Comparison of ENCODE assay signal across 9 cellular contexts in the genomic region with DNA sequence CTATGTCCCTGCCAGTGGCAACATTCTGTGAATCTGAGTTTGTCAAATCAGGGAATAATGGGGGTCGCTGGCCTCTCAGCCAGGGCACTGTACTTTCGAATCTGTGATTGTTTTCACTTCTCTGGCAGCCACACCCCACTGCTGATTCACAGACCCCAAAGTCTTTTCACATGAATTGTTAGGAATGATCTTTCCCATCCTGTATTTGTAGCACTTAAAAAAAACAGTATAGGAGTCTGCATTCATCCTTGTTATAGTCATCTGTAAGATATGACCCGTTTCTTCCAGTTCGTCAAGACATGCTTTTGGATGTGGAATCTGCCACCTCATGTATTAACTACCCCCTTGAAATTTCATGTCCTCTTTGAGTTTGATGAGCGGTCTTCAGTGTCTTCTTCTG. TPM values are rescaled to one million over a fixed set of nuclear protein-coding genes. Genes with fewer than 3 reads are reported as not detected.
DNase-seq lines count a peak whose midpoint lies in the region; ATAC-seq, FAIRE-seq and TF ChIP-seq lines count a peak whose summit lies in the region.
"Had no signal": no experiment of that assay in that cellular context is flagged by ENCODE, and none has a peak within 500 bp of the region (broad histone marks: within the 10 kb centered on the region; RNA-seq: fewer than 3 reads in every experiment).

No MANE protein-coding gene starts in this region.

- peak overlapping the region; percentile 92 for H3K4me2 ChIP-seq in K562 (ENCODE audit: insufficient read depth, low read length)

- peak overlapping the region; percentile 99; the same call in 1 of the 2 replicates for H2AFZ ChIP-seq in K562 (ENCODE audit: low read depth, low read length)

- no peak for DNase-seq in heart left ventricle
- no peak for DNase-seq in left cardiac atrium
- DNase-seq in K562 (ENCODE audit: extremely low read depth in 1 of 4, low spot score in 3 of 4), result peak in 1 of 4 experiments; percentile 2
- DNase-seq in lung microvascular endothelial cell (ENCODE audit: low read depth in 2 of 2), result peak; percentile 11 to 39
- no peak for DNase-seq in upper lobe of right lung
- no peak for DNase-seq in RPMI8226
- no peak for DNase-seq in NCI-H82 (lab: John Stamatoyannopoulos, UW)
- DNase-seq in NCI-H2196 (lab: John Stamatoyannopoulos, UW; ENCODE audit: unreplicated experiment), result no peak

- no peak for TF ChIP-seq RAD21 in K562 (CRISPR knock-in tag; conservative IDR thresholded peaks at IDR 0.05 in 1 of 2, IDR thresholded peaks at IDR 0.05 in 1 of 2)

- H3K27me3 ChIP-seq in heart left ventricle, result no peaks in the 10 kb centered on the region
- no peaks in the 10 kb centered on the region for H3K27me3 ChIP-seq in K562 (ENCODE audit: control insufficient read depth in 2 of 2, insufficient read depth in 2 of 2, low read length in 2 of 2)
- no peaks in the 10 kb centered on the region for H3K27me3 ChIP-seq in upper lobe of right lung

- TF ChIP-seq EP300 in K562 (IDR thresholded peaks at IDR 0.05; ENCODE audit: low read length), result no peak

- peaks cover 10% of the 10 kb centered on the region; the same call in 2 of the 3 replicates for H3K79me2 ChIP-seq in K562 (ENCODE audit: control insufficient read depth, insufficient read depth, low read length)

- TF ChIP-seq CTCF in heart left ventricle (IDR thresholded peaks at IDR 0.05), result no peak
- no peak for TF ChIP-seq CTCF in K562 (IDR thresholded peaks at IDR 0.05 in 2 of 3, conservative IDR thresholded peaks at IDR 0.05 in 1 of 3; ENCODE audit: insufficient read depth in 2 of 3, low read depth in 1 of 3, low read length in 3 of 3)
- TF ChIP-seq CTCF in upper lobe of right lung (IDR thresholded peaks at IDR 0.05), result no peak

- H3K4me1 ChIP-seq in heart left ventricle (peaks cover 4 to 70% (median 25%) of the 10 kb centered on the region in 12 donors), K562 (replicated peaks in 1 of 2; ENCODE audit: control insufficient read depth in 2 of 2, insufficient read depth in 2 of 2, low read length in 2 of 2) (peaks cover 26 to 31% of the 10 kb centered on the region in 2 experiments), upper lobe of right lung (peaks cover 25% of the 10 kb centered on the region)

- ATAC-seq in heart left ventricle (no peak), left cardiac atrium (no peak), K562 (no peak), upper lobe of right lung (no peak)

- H3K36me3 ChIP-seq in heart left ventricle (peaks cover 0 to 29% (median 20%) of the 10 kb centered on the region in 9 donors), K562 (ENCODE audit: control insufficient read depth, insufficient read depth, low read length) (peaks cover 6% of the 10 kb centered on the region; the same call in 2 of the 3 replicates), upper lobe of right lung (peaks cover 21% of the 10 kb centered on the region)

- FAIRE-seq in K562 (lab: Jason Lieb, UNC), result no peak
- FAIRE-seq: RCC 7860 had no signal

- POLR2A ChIA-PET in K562 (lab: Yijun Ruan, JAX), result no interaction called here

- CTCF ChIA-PET in K562 (lab: Yijun Ruan, JAX; ENCODE audit: low intra/inter-chr PET ratio), result no interaction called here

- H3K4me3 ChIP-seq in heart left ventricle (peak overlapping the region; percentile 60 to 98 (median 84)), K562 (peak overlapping the region; percentile 53), upper lobe of right lung (peak overlapping the region; percentile 68)

- WGBS in heart left ventricle, 4 donors, result 49 to 56% (median 52%) methylated on average over 5 of the region's 5 CpGs
- 36% methylated on average over 5 of the region's 5 CpGs for WGBS in K562 (ENCODE audit: insufficient coverage, low coverage, missing lambda C conversion rate)

- intact Hi-C loops in heart left ventricle (cut with DNase I) (loop anchor here in 1 of 10 donors (2.0 kb wide), 1 partner anchor 59 kb away; no protein-coding TSS in a partner anchor), left cardiac atrium (cut with DNase I) (loop anchor here in 1 of 2 donors (2.0 kb wide), 1 partner anchor 61 kb away; a partner anchor contains a TSS), K562 (cut with micrococcal nuclease) (loop anchor here (2.0 to 5.0 kb wide), 2 partner anchors 61 to 383 kb away; a partner anchor contains a TSS), upper lobe of right lung (cut with DNase I) (no loop called here)

- H3K27ac ChIP-seq in heart left ventricle (peak overlapping the region in 6 of 12 donors; percentile 83 to 97 (median 94)), K562 (ENCODE audit: extremely low read depth, low read depth, low read length) (no peak overlapping the region; the same call in 2 of the 3 replicates), upper lobe of right lung (no peak overlapping the region)

- H3K9ac ChIP-seq in K562 (ENCODE audit: insufficient read depth in 1 of 2, low read depth in 2 of 2, low read length in 2 of 2), result peak overlapping the region in 1 of 2 experiments; percentile 54; a peak in 1 of 4 replicates

- H3K9me3 ChIP-seq in heart left ventricle, result no peaks in the 10 kb centered on the region
- H3K9me3 ChIP-seq in K562 (replicated peaks; ENCODE audit: control insufficient read depth, insufficient read depth, low read depth, low read length), result no peaks in the 10 kb centered on the region
- H3K9me3 ChIP-seq in upper lobe of right lung, result no peaks in the 10 kb centered on the region

- no peak for TF ChIP-seq POLR2A in heart left ventricle (IDR thresholded peaks at IDR 0.05)
- TF ChIP-seq POLR2A in K562 (conservative IDR thresholded peaks at IDR 0.05), result no peak

- peaks cover 3% of the 10 kb centered on the region for H3K9me1 ChIP-seq in K562 (ENCODE audit: control insufficient read depth, insufficient read depth, low read length)

- in situ Hi-C loops in K562 (cut with MboI), result no loop called here

- 0 out of 2 replicates have a peak, but pooled peaks cover 3% of the 10 kb centered on the region for H4K20me1 ChIP-seq in K562 (replicated peaks; ENCODE audit: control insufficient read depth, insufficient read depth, low read length)

- BruUV-seq in K562 (replicated peaks; lab: Mats Ljungman, UMichigan), result no TSS peak

TF ChIP-seq in K562, 482 proteins besides CTCF, POLR2A, EP300 and RAD21 (continues in another document):
- TF ChIP-seq RHOXF2B (CRISPR knock-in tag; conservative IDR thresholded peaks at IDR 0.05) (no peak), WHSC1 (IDR thresholded peaks at IDR 0.05; ENCODE audit: low read length) (no peak), RBM15 (IDR thresholded peaks at IDR 0.05; ENCODE audit: insufficient read depth, low read length) (no peak), CSDE1 (IDR thresholded peaks at IDR 0.05) (no peak), ZNF75A (CRISPR knock-in tag; IDR thresholded peaks at IDR 0.05) (no peak), ZNF324 (CRISPR knock-in tag; IDR thresholded peaks at IDR 0.05) (no peak)
- TF ChIP-seq, protein P1, sequence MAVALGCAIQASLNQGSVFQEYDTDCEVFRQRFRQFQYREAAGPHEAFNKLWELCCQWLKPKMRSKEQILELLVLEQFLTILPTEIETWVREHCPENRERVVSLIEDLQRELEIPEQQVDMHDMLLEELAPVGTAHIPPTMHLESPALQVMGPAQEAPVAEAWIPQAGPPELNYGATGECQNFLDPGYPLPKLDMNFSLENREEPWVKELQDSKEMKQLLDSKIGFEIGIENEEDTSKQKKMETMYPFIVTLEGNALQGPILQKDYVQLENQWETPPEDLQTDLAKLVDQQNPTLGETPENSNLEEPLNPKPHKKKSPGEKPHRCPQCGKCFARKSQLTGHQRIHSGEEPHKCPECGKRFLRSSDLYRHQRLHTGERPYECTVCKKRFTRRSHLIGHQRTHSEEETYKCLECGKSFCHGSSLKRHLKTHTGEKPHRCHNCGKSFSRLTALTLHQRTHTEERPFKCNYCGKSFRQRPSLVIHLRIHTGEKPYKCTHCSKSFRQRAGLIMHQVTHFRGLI (CRISPR knock-in tag; IDR thresholded peaks at IDR 0.05), result no peak

RNA-seq across cellular contexts. Expression of a gene that starts 0.9 kb away (rescaled TPM):
- 100 to 1,000 TPM in 1 of 9 donors, 10 to 100 TPM in 8; 38.3 to 143 (median 46.4) TPM for total RNA-seq in heart left ventricle
- 10 to 100 TPM; 59.6 to 66.6 TPM for polyA plus RNA-seq in heart left ventricle
- 10 to 100 TPM; 54.5 to 66.4 TPM for total RNA-seq in left cardiac atrium
- 47.5 and 82.4 TPM in 2 replicates for total RNA-seq in K562 (2011; cell fraction: chromatin; rRNA removed; ENCODE audit: low replicate concordance)
- total RNA-seq in K562 (2011; cell fraction: nucleolus; rRNA removed), result 40.3 and 50.5 TPM in 2 replicates
- 48.0 and 59.6 TPM in 2 replicates for total RNA-seq in K562 (2011; cell fraction: nucleoplasm; rRNA removed)
- total RNA-seq in K562 (2014; rRNA removed), result 8.9 and 11.1 TPM in 2 replicates
- 4.3 and 7.3 TPM in 2 replicates for total RNA-seq in K562 (2014; rRNA removed; fragmentation: Illumina TruSeq; extraction: Trizol)
- total RNA-seq in K562 (2015; rRNA removed; fragmentation: Illumina TruSeq; extraction: Trizol), result 10.2 and 10.7 TPM in 2 replicates
- 8.8 and 14.9 TPM in 2 replicates for total RNA-seq in K562 (2021)
- 9.1 and 11.7 TPM in 2 replicates for polyA plus RNA-seq in K562 (2011; rRNA removed)
- 10.4 and 14.7 TPM in 2 replicates for polyA plus RNA-seq in K562 (2011; cell fraction: cytosol; rRNA removed)
- polyA plus RNA-seq in K562 (2011; cell fraction: nucleus; rRNA removed), result 38.4 and 51.1 TPM in 2 replicates
- polyA plus RNA-seq in K562 (2012), result 21.2 and 42.3 TPM in 2 replicates
- 8.8 and 9.4 TPM in 2 replicates for polyA plus RNA-seq in K562 (2014; fragmentation: Illumina TruSeq; extraction: Trizol)
- 10 to 100 TPM in 1 of 2 experiments, 1 to 10 TPM in 1; 4.9 to 10.6 TPM for polyA plus RNA-seq in K562 (2014; fragmentation: Nextera tagmentation; extraction: Ambion mirVana)
- polyA plus RNA-seq in K562 (2014; rRNA removed), result 13.4 and 18.6 TPM in 2 replicates
- 10.1 and 10.7 TPM in 2 replicates for polyA minus RNA-seq in K562 (2011; rRNA and poly(A)+ RNA removed)
- polyA minus RNA-seq in K562 (2011; cell fraction: cytosol; rRNA and poly(A)+ RNA removed), result 5.2 and 5.5 TPM in 2 replicates
- polyA minus RNA-seq in K562 (2011; cell fraction: nucleus; rRNA and poly(A)+ RNA removed), result 15.9 and 16.9 TPM in 2 replicates
- total RNA-seq in lung microvascular endothelial cell, result 54.3 and 75.6 TPM in 2 replicates
- total RNA-seq in upper lobe of right lung, result 126 TPM

Comparison
In these comparisons a context has a peak if more than half of its experiments do, and no peak if none do; other contexts are left out.
1. DNase-seq: peak in lung microvascular endothelial cell (2 of 2); none in heart left ventricle (0 of 5), left cardiac atrium (single experiment), upper lobe of right lung (single experiment), RPMI8226 (single experiment), NCI-H82 (single experiment) and NCI-H2196 (single experiment).
2. Peak in every context shown above with its lines, with median percentiles within 50 percentile points of each other: H3K4me3 ChIP-seq.